ENCODE assay signal across 17 cellular contexts in the genomic region with DNA sequence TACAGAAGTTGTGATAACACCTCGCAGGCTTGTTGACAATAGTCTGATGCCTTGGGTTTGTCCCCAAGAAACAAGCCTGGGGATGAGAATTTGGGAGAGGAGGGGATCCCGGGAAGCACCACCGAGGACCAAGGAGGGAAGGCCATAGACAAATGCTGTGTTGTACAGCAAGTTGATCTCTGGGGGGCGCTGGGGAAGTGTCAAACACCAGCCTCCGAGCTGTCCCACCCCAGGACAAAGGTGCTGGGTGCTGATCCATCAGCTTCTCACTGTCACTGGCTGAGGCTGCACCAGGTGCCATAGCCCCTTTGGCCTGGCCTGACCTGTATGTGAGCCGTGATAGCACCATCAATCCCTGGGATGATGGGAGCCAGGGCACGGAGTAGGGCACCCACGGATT.
A peak's percentile ranks its signal among the peaks of the same experiment; 100 is the strongest.
DNase-seq lines count a peak whose midpoint lies in the region; ATAC-seq and TF ChIP-seq lines count a peak whose summit lies in the region.
"Had no signal": no experiment of that assay in that cellular context is flagged by ENCODE, and none has a peak within 500 bp of the region (broad histone marks: within the 10 kb centered on the region; RNA-seq: fewer than 3 reads in every experiment).

No MANE protein-coding gene starts in this region.

- H3K4me2 ChIP-seq in GM23338 (no peak overlapping the region), OCI-LY1 (ENCODE audit: low read length) (no peak overlapping the region)
- H3K4me2 ChIP-seq: KMS-11 had no signal

- peaks cover 10% of the 10 kb centered on the region; the same call in 2 of the 3 replicates for H3K36me3 Mint-ChIP-seq in GM23338 (ENCODE audit: low read depth)

- H4K20me1 ChIP-seq in GM23338 (replicated peaks; ENCODE audit: insufficient read depth) = no peaks in the 10 kb centered on the region
- no peaks in the 10 kb centered on the region for H4K20me1 ChIP-seq in OCI-LY1 (ENCODE audit: insufficient read depth, low read length)

- peaks cover 3% of the 10 kb centered on the region; the same call in 1 of the 3 replicates for H3K4me1 Mint-ChIP-seq in GM23338

- H3K9me2 ChIP-seq in GM23338 (ENCODE audit: insufficient read depth) (peaks cover 10% of the 10 kb centered on the region), OCI-LY1 (ENCODE audit: low read depth, low read length) (no peaks in the 10 kb centered on the region)

- TF ChIP-seq POLR2A in testis (IDR thresholded peaks at IDR 0.05) = no peak

- H3K27ac Mint-ChIP-seq in GM23338 = no peak overlapping the region

- no peak overlapping the region for H3K9ac ChIP-seq in OCI-LY1 (ENCODE audit: low read length)
- H3K9ac ChIP-seq: KMS-11 had no signal

- H3K27me3 Mint-ChIP-seq in GM23338 (ENCODE audit: insufficient read depth, low read depth, poor library complexity) = peaks cover 6% of the 10 kb centered on the region

- H3K79me2 ChIP-seq in GM23338 (replicated peaks; ENCODE audit: insufficient read depth) (0 out of 2 replicates have a peak, but pooled peaks cover 5% of the 10 kb centered on the region), OCI-LY1 (ENCODE audit: insufficient read depth, low read length) (no peaks in the 10 kb centered on the region)

- DNase-seq in GM12864 (ENCODE audit: low read depth) = no peak
- DNase-seq in GM23338 (ENCODE audit: low spot score) = peak; percentile 34
- peak; percentile 57 for DNase-seq in iPS-NIHi7 (ENCODE audit: extremely low spot score)
- DNase-seq in NCI-H446 treated with DMSO at 0.1 percent for 48 hours (lab: John Stamatoyannopoulos, UW) = no peak
- no peak for DNase-seq in stimulated activated CD4-positive, alpha-beta T cell treated with anti-CD3 and anti-CD28 coated beads, Interleukin-4, amount 100 ng/mL, for 4 hours
- DNase-seq in testis = no peak
- DNase-seq: COR-L47, NCI-H1048, NCI-H1436 treated with DMSO at 0.1 percent for 48 hours, NCI-H2029 treated with DMSO at 0.1 percent for 48 hours, NCI-H510A treated with DMSO at 0.1 percent for 48 hours, NCI-H82, RPMI8226, SIG-M5, T-helper 2 cell had no signal

- no peak overlapping the region for H3K27ac ChIP-seq in GM23338 (ENCODE audit: low read depth)
- no peak overlapping the region for H3K27ac ChIP-seq in OCI-LY1 (ENCODE audit: low read depth, low read length, poor library complexity, severe bottlenecking)
- no peak overlapping the region for H3K27ac ChIP-seq in testis
- H3K27ac ChIP-seq: KMS-11 had no signal

- ATAC-seq in GM23338 = peak; percentile 49

- H3K4me3 Mint-ChIP-seq in GM23338 = no peak overlapping the region

- H3K27me3 ChIP-seq in GM23338 (ENCODE audit: insufficient read depth) (no peaks in the 10 kb centered on the region), OCI-LY1 (ENCODE audit: insufficient read depth, low read length) (no peaks in the 10 kb centered on the region), testis (no peaks in the 10 kb centered on the region)

- H2AFZ ChIP-seq in GM23338 (no peak overlapping the region), OCI-LY1 (ENCODE audit: low read length) (no peak overlapping the region)

- H3K4me1 ChIP-seq in GM23338 (ENCODE audit: insufficient read depth) (no peaks in the 10 kb centered on the region), OCI-LY1 (ENCODE audit: insufficient read depth, low read length, severe bottlenecking) (no peaks in the 10 kb centered on the region), testis (no peaks in the 10 kb centered on the region)

- H3K36me3 ChIP-seq in GM23338 (ENCODE audit: insufficient read depth) (no peaks in the 10 kb centered on the region), OCI-LY1 (ENCODE audit: insufficient read depth, low read length) (no peaks in the 10 kb centered on the region), testis (ENCODE audit: low read depth, missing control alignments) (no peaks in the 10 kb centered on the region)

- TF ChIP-seq CTCF in GM12864 (IDR thresholded peaks at IDR 0.05; ENCODE audit: low read depth, low read length, missing control alignments) (peak; percentile 36), GM23338 (conservative IDR thresholded peaks at IDR 0.05; ENCODE audit: low read depth in 2 of 2) (peak; percentile 39 to 52; a peak in 3 of 4 replicates), OCI-LY1 (IDR thresholded peaks at IDR 0.05; ENCODE audit: low read length) (peak; percentile 18; the same call in 1 of the 2 replicates), testis (IDR thresholded peaks at IDR 0.05) (no peak)

- H3K9me3 Mint-ChIP-seq in GM23338 = peaks cover 3% of the 10 kb centered on the region; the same call in 2 of the 3 replicates

- H3F3A ChIP-seq in GM23338 (replicated peaks; ENCODE audit: low read depth) = no peaks in the 10 kb centered on the region
- no peaks in the 10 kb centered on the region for H3F3A ChIP-seq in OCI-LY1 (ENCODE audit: insufficient read depth, low read length)

- H3K4me3 ChIP-seq in GM12864 (ENCODE audit: low read depth, low read length) (no peak overlapping the region), GM23338 (no peak overlapping the region), OCI-LY1 (ENCODE audit: low read depth, low read length, poor library complexity, severe bottlenecking) (no peak overlapping the region), testis (no peak overlapping the region)

- H3K9me3 ChIP-seq in OCI-LY1 (ENCODE audit: low read length) = no peaks in the 10 kb centered on the region
- H3K9me3 ChIP-seq in testis = no peaks in the 10 kb centered on the region

- WGBS in testis, 2 donors = 87 to 93% methylated on average over 8 of the region's 8 CpGs

- intact Hi-C loops in testis (cut with DNase I; ENCODE audit: low total_unique reads) = no loop called here

TF ChIP-seq in GM23338, 12 proteins besides CTCF, POLR2A, EP300 and RAD21 (continues in another document):
- TF ChIP-seq EZH2 (IDR thresholded peaks at IDR 0.05; ENCODE audit: low read depth, unreplicated experiment) (no peak), NANOG (IDR thresholded peaks at IDR 0.05; ENCODE audit: borderline replicate concordance) (no peak)
- TF ChIP-seq, protein P1, sequence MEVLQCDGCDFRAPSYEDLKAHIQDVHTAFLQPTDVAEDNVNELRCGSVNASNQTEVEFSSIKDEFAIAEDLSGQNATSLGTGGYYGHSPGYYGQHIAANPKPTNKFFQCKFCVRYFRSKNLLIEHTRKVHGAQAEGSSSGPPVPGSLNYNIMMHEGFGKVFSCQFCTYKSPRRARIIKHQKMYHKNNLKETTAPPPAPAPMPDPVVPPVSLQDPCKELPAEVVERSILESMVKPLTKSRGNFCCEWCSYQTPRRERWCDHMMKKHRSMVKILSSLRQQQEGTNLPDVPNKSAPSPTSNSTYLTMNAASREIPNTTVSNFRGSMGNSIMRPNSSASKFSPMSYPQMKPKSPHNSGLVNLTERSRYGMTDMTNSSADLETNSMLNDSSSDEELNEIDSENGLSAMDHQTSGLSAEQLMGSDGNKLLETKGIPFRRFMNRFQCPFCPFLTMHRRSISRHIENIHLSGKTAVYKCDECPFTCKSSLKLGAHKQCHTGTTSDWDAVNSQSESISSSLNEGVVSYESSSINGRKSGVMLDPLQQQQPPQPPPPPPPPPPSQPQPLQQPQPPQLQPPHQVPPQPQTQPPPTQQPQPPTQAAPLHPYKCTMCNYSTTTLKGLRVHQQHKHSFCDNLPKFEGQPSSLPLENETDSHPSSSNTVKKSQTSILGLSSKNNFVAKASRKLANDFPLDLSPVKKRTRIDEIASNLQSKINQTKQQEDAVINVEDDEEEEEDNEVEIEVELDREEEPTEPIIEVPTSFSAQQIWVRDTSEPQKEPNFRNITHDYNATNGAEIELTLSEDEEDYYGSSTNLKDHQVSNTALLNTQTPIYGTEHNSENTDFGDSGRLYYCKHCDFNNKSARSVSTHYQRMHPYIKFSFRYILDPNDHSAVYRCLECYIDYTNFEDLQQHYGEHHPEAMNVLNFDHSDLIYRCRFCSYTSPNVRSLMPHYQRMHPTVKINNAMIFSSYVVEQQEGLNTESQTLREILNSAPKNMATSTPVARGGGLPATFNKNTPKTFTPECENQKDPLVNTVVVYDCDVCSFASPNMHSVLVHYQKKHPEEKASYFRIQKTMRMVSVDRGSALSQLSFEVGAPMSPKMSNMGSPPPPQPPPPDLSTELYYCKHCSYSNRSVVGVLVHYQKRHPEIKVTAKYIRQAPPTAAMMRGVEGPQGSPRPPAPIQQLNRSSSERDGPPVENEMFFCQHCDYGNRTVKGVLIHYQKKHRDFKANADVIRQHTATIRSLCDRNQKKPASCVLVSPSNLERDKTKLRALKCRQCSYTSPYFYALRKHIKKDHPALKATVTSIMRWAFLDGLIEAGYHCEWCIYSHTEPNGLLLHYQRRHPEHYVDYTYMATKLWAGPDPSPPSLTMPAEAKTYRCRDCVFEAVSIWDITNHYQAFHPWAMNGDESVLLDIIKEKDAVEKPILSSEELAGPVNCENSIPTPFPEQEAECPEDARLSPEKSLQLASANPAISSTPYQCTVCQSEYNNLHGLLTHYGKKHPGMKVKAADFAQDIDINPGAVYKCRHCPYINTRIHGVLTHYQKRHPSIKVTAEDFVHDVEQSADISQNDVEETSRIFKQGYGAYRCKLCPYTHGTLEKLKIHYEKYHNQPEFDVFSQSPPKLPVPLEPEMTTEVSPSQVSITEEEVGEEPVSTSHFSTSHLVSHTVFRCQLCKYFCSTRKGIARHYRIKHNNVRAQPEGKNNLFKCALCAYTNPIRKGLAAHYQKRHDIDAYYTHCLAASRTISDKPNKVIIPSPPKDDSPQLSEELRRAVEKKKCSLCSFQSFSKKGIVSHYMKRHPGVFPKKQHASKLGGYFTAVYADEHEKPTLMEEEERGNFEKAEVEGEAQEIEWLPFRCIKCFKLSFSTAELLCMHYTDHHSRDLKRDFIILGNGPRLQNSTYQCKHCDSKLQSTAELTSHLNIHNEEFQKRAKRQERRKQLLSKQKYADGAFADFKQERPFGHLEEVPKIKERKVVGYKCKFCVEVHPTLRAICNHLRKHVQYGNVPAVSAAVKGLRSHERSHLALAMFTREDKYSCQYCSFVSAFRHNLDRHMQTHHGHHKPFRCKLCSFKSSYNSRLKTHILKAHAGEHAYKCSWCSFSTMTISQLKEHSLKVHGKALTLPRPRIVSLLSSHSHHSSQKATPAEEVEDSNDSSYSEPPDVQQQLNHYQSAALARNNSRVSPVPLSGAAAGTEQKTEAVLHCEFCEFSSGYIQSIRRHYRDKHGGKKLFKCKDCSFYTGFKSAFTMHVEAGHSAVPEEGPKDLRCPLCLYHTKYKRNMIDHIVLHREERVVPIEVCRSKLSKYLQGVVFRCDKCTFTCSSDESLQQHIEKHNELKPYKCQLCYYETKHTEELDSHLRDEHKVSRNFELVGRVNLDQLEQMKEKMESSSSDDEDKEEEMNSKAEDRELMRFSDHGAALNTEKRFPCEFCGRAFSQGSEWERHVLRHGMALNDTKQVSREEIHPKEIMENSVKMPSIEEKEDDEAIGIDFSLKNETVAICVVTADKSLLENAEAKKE (CRISPR knock-in tag; IDR thresholded peaks at IDR 0.05) = no peak

Comparison
In these comparisons a context has a peak if more than half of its experiments do, and no peak if none do; other contexts are left out.
1. DNase-seq: peak in GM23338 (single experiment) and iPS-NIHi7 (single experiment); none in GM12864 (single experiment), NCI-H446 treated with DMSO at 0.1 percent for 48 hours (single experiment), stimulated activated CD4-positive, alpha-beta T cell treated with anti-CD3 and anti-CD28 coated beads, Interleukin-4, amount 100 ng/mL, for 4 hours (0 of 2) and testis (single experiment).
2. CTCF ChIP-seq: peak in GM12864 (single experiment), GM23338 (2 of 2) and OCI-LY1 (single experiment); none in testis (0 of 3).